In genomic region chr14:90651405-90651804, GRCh38 we compare ENCODE assay signal across 1 cellular context.
TF ChIP-seq lines count a peak whose summit lies in the region.

No MANE protein-coding gene starts in this region.

TF ChIP-seq in IMR-90, 13 proteins besides CTCF, POLR2A, EP300 and RAD21 (continued from another document):
- TF ChIP-seq CHD1 (IDR thresholded peaks at IDR 0.05; ENCODE audit: low read depth, low read length) (no peak), SMC3 (IDR thresholded peaks at IDR 0.05; ENCODE audit: low read depth, low read length) (no peak), MAFK (IDR thresholded peaks at IDR 0.05; ENCODE audit: low read depth, low read length) (no peak), RFX5 (IDR thresholded peaks at IDR 0.05; ENCODE audit: low read depth, low read length) (no peak), USF2 (IDR thresholded peaks at IDR 0.05; ENCODE audit: low read depth, low read length) (no peak)
TF ChIP-seq in IMR-90: peak in this region for 0.
